In the genomic region with DNA sequence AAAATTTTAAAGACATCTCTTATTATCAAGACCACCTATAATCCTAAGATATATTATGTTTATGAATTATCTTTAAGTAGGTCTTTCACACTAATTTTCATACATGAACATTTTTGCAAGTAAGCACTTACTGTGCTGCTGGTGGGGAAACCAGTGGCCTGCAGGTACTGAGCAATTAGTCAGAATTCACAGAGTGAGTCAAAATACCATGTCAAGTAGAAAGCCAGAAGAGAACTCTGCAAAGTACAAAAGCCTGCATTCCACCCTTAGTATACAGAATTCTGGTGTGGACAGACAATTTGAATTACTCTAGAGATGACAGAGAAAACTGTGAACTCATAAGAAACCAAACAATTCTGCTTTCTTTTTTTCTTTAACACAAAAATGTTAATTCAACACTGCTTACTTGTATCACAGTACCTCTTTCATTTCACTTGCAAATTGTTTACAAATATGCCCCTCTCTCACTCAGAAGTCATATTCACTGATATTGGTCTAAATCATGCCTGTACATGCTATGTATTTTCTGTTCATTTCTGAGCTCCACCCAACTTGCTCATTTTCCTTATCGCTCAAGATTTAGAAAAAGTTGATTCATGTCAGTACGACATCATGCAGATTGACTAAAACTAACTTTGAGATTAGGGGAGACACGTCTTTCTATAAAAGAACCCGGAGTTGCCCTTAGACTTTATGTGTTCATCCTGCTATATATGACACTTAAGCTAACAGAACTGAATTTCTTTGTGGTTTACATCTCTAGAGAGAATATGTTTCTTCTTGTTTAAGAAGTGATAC, we compare ENCODE assay signal across 14 cellular contexts.
DNase-seq lines count a peak whose midpoint lies in the region; ATAC-seq and TF ChIP-seq lines count a peak whose summit lies in the region.
"Had no signal": no experiment of that assay in that cellular context is flagged by ENCODE, and none has a peak within 500 bp of the region (broad histone marks: within the 10 kb centered on the region; RNA-seq: fewer than 3 reads in every experiment).

No MANE protein-coding gene starts in this region.

- H3K36me3 Mint-ChIP-seq in MCF 10A (ENCODE audit: insufficient read depth, unreplicated experiment), result no peaks in the 10 kb centered on the region
- H3K36me3 Mint-ChIP-seq in activated T-helper 17 cell treated with anti-CD3 and anti-CD28 coated beads, Interleukin-2, amount 50 U/mL, for 72 hours (ENCODE audit: low read depth), result no peaks in the 10 kb centered on the region

- no peak for TF ChIP-seq POLR2A in breast epithelium (IDR thresholded peaks at IDR 0.05)
- TF ChIP-seq POLR2A in suprapubic skin (IDR thresholded peaks at IDR 0.05), result no peak

- H3K36me3 ChIP-seq in breast epithelium (no peaks in the 10 kb centered on the region), suprapubic skin (no peaks in the 10 kb centered on the region)

- no TSS peak for BruUV-seq in MCF 10A (replicated peaks; lab: Mats Ljungman, UMichigan)

- WGBS in suprapubic skin, result 56% methylated on average over 4 of the region's 4 CpGs

- H3K27ac ChIP-seq in breast epithelium (no peak overlapping the region), suprapubic skin (peak overlapping the region; percentile 6)

- H3K4me1 ChIP-seq in breast epithelium (no peaks in the 10 kb centered on the region), suprapubic skin (peaks cover 8% of the 10 kb centered on the region)

- CTCF ChIA-PET in MCF 10A (lab: Yijun Ruan, JAX), result interaction anchor here (0.8 to 1.2 kb wide), 3 partner anchors 21 to 180 kb away, joined by 4 to 5 read pairs (median 5); no protein-coding TSS in a partner anchor

- H3K4me3 ChIP-seq in breast epithelium (no peak overlapping the region), suprapubic skin (no peak overlapping the region)

- no peaks in the 10 kb centered on the region for H3K27me3 Mint-ChIP-seq in MCF 10A (ENCODE audit: insufficient read depth, unreplicated experiment)
- H3K27me3 Mint-ChIP-seq in activated T-helper 17 cell treated with anti-CD3 and anti-CD28 coated beads, Interleukin-2, amount 50 U/mL, for 72 hours, result no peaks in the 10 kb centered on the region
- H3K27me3 Mint-ChIP-seq: naive thymus-derived CD8-positive, alpha-beta T cell had no signal

- DNase-seq in MCF 10A (ENCODE audit: unreplicated experiment), result peak; percentile 8
- DNase-seq in breast epithelium (ENCODE audit: low spot score in 2 of 2), result no peak
- DNase-seq in suprapubic skin (ENCODE audit: low spot score in 2 of 2), result no peak
- DNase-seq in inferior parietal cortex (ENCODE audit: extremely low spot score), result no peak
- DNase-seq in cerebellar cortex (ENCODE audit: low spot score), result no peak
- no peak for DNase-seq in LoVo (ENCODE audit: low spot score)
- DNase-seq: activated effector memory CD4-positive, alpha-beta T cell treated with anti-CD3 and anti-CD28 coated beads, Interleukin-2, amount 50 U/mL, for 16 hours; MM.1S; naive thymus-derived CD8-positive, alpha-beta T cell; NCI-H774; stimulated activated CD4-positive, alpha-beta T cell treated with anti-CD3 and anti-CD28 coated beads, Interleukin-15, amount 100 ng/mL, for 24 hours had no signal

- peak; percentile 81 for ATAC-seq in HG02885 (IDR thresholded peaks at IDR 0.05; ENCODE audit: poor library complexity, unreplicated experiment)
- ATAC-seq in activated T-helper 17 cell treated with anti-CD3 and anti-CD28 coated beads, Interleukin-2, amount 50 U/mL, for 72 hours (replicated peaks), result peak; percentile 96
- ATAC-seq: naive thymus-derived CD8-positive, alpha-beta T cell had no signal

- H3K9me3 Mint-ChIP-seq in MCF 10A (ENCODE audit: unreplicated experiment), result no peaks in the 10 kb centered on the region
- no peaks in the 10 kb centered on the region for H3K9me3 Mint-ChIP-seq in activated T-helper 17 cell treated with anti-CD3 and anti-CD28 coated beads, Interleukin-2, amount 50 U/mL, for 72 hours
- H3K9me3 Mint-ChIP-seq: naive thymus-derived CD8-positive, alpha-beta T cell; T-helper 1 cell treated with Interleukin-12 subunit alpha and Interleukin-12 subunit beta and Interleukin-4 antibody, amounts not matched to agents 30 μg/mL and 1 μg/mL, for 36 hours had no signal

- H3K27me3 ChIP-seq in breast epithelium (no peaks in the 10 kb centered on the region), suprapubic skin (no peaks in the 10 kb centered on the region)

- TF ChIP-seq EP300 in suprapubic skin (IDR thresholded peaks at IDR 0.05), result no peak

- no peaks in the 10 kb centered on the region for H3K9me3 ChIP-seq in breast epithelium
- H3K9me3 ChIP-seq in suprapubic skin, result no peaks in the 10 kb centered on the region

- no peak for TF ChIP-seq CTCF in MCF 10A (IDR thresholded peaks at IDR 0.05; ENCODE audit: unreplicated experiment)
- no peak for TF ChIP-seq CTCF in breast epithelium (IDR thresholded peaks at IDR 0.05)
- no peak for TF ChIP-seq CTCF in suprapubic skin (IDR thresholded peaks at IDR 0.05)

- H3K4me1 Mint-ChIP-seq in MCF 10A (ENCODE audit: insufficient read depth, unreplicated experiment), result peaks cover 10% of the 10 kb centered on the region
- H3K4me1 Mint-ChIP-seq in activated T-helper 17 cell treated with anti-CD3 and anti-CD28 coated beads, Interleukin-2, amount 50 U/mL, for 72 hours, result no peaks in the 10 kb centered on the region

- POLR2A ChIA-PET in MCF 10A (lab: Yijun Ruan, JAX), result interaction anchor here (0.8 to 1.9 kb wide), 6 partner anchors 11 to 29 kb away, joined by 3 to 6 read pairs (median 3); no protein-coding TSS in a partner anchor

- intact Hi-C loops in MCF 10A (cut with micrococcal nuclease) (no loop called here), breast epithelium (cut with DNase I; ENCODE audit: low total_unique reads) (no loop called here)

- H3K27ac Mint-ChIP-seq in MCF 10A (ENCODE audit: low read depth, unreplicated experiment), result peak overlapping the region; percentile 16
- peak overlapping the region; percentile 47 for H3K27ac Mint-ChIP-seq in activated T-helper 17 cell treated with anti-CD3 and anti-CD28 coated beads, Interleukin-2, amount 50 U/mL, for 72 hours
- H3K27ac Mint-ChIP-seq: T-helper 1 cell treated with Interleukin-12 subunit alpha and Interleukin-12 subunit beta and Interleukin-4 antibody, amounts not matched to agents 30 μg/mL and 1 μg/mL, for 36 hours had no signal

- H3K4me3 Mint-ChIP-seq in MCF 10A (ENCODE audit: unreplicated experiment), result no peak overlapping the region
- peak overlapping the region; percentile 28 for H3K4me3 Mint-ChIP-seq in activated T-helper 17 cell treated with anti-CD3 and anti-CD28 coated beads, Interleukin-2, amount 50 U/mL, for 72 hours
- H3K4me3 Mint-ChIP-seq: naive thymus-derived CD8-positive, alpha-beta T cell; T-helper 1 cell treated with Interleukin-12 subunit alpha and Interleukin-12 subunit beta and Interleukin-4 antibody, amounts not matched to agents 30 μg/mL and 1 μg/mL, for 36 hours had no signal
